Comparison of ENCODE assay signal across 8 cellular contexts in the genomic region with DNA sequence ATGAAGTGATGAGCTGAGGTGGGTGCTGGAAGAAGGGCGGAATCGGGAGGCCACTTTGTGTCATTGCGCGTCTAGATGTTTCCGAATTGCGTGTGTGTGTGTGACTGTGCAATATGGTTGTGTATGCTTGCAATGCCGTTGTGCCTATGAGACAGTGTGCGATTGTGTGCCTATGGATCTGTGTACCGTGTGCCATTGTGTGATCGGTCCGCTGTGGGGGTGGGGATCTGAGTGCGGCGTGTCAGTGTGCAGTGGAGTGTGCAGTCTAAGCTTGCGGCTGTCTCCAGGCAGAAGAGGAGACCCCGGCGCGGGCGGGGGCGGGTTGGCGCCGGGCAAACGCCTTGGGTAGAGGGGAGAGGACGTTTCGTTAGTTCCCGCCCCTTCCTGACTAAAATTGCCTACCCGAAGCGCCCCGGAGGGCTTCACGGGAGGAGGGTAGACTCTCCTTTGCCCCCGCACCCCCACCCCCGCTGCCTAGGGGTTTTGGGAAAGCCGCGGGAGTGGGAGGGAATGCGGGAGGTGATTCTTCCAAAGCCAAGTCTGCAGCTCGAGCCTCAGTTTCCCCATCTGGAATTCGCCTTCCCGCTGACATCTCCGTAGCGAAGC. TPM values are rescaled to one million over a fixed set of nuclear protein-coding genes. Genes with fewer than 3 reads are reported as not detected.
A peak's percentile ranks its signal among the peaks of the same experiment; 100 is the strongest.
DNase-seq lines count a peak whose midpoint lies in the region; ATAC-seq and TF ChIP-seq lines count a peak whose summit lies in the region.

No MANE protein-coding gene starts in this region.

- H3K4me1 ChIP-seq in BLaER1 (peaks cover 96% of the 10 kb centered on the region), HAP-1 (peaks cover 3% of the 10 kb centered on the region; the same call in 1 of the 2 replicates)

- peak overlapping the region; percentile 79 for H3K9ac ChIP-seq in BLaER1

- in situ Hi-C loops in HAP-1 (cut with MboI; ENCODE audit: low sequenced_read_pairs): no loop called here

- peak overlapping the region; percentile 98 for H3K4me2 ChIP-seq in BLaER1

- DNase-seq in NCI-H187 (lab: John Stamatoyannopoulos, UW): peak; percentile 20 to 21
- no peak for DNase-seq in fibroblast of the aortic adventitia (ENCODE audit: low read depth)
- peak; percentile 60 for DNase-seq in neural crest cell (ENCODE audit: low read depth, low spot score)
- DNase-seq in HAP-1 (ENCODE audit: low spot score in 2 of 2): no peak

- no peaks in the 10 kb centered on the region for H3K27me3 Mint-ChIP-seq in activated T-helper 17 cell treated with anti-CD3 and anti-CD28 coated beads, Interleukin-2, amount 50 U/mL, for 72 hours
- H3K27me3 Mint-ChIP-seq in neural crest cell (ENCODE audit: low read depth): no peaks in the 10 kb centered on the region

- peaks cover 34% of the 10 kb centered on the region for H3K4me1 Mint-ChIP-seq in activated T-helper 17 cell treated with anti-CD3 and anti-CD28 coated beads, Interleukin-2, amount 50 U/mL, for 72 hours
- peaks cover 88% of the 10 kb centered on the region for H3K4me1 Mint-ChIP-seq in neural crest cell

- peaks cover 8% of the 10 kb centered on the region for H3K36me3 Mint-ChIP-seq in activated T-helper 17 cell treated with anti-CD3 and anti-CD28 coated beads, Interleukin-2, amount 50 U/mL, for 72 hours (ENCODE audit: low read depth)
- H3K36me3 Mint-ChIP-seq in neural crest cell (ENCODE audit: low read depth): peaks cover 31% of the 10 kb centered on the region

- H3K4me3 Mint-ChIP-seq in activated T-helper 17 cell treated with anti-CD3 and anti-CD28 coated beads, Interleukin-2, amount 50 U/mL, for 72 hours: peak overlapping the region; percentile 87
- H3K4me3 Mint-ChIP-seq in neural crest cell: peak overlapping the region; percentile 87

- H3K27ac ChIP-seq in BLaER1: peak overlapping the region; percentile 99

- H3K27me3 ChIP-seq in BLaER1 (no peaks in the 10 kb centered on the region), HAP-1 (ENCODE audit: low read depth) (no peaks in the 10 kb centered on the region)

- peak overlapping the region; percentile 94 for H3K27ac Mint-ChIP-seq in activated T-helper 17 cell treated with anti-CD3 and anti-CD28 coated beads, Interleukin-2, amount 50 U/mL, for 72 hours
- H3K27ac Mint-ChIP-seq in neural crest cell (ENCODE audit: unreplicated experiment): peak overlapping the region; percentile 91

- H3K9me3 ChIP-seq in BLaER1: no peaks in the 10 kb centered on the region
- no peaks in the 10 kb centered on the region for H3K9me3 ChIP-seq in HAP-1

- H3K4me3 ChIP-seq in BLaER1: peak overlapping the region; percentile 68
- H3K4me3 ChIP-seq in fibroblast of the aortic adventitia (ENCODE audit: low read depth, low read length): peak overlapping the region; percentile 54
- H3K4me3 ChIP-seq in HAP-1: no peak overlapping the region

- no peak for TF ChIP-seq CTCF in fibroblast of the aortic adventitia (IDR thresholded peaks at IDR 0.05; ENCODE audit: insufficient read depth, low read length)
- TF ChIP-seq CTCF in neural crest cell (conservative IDR thresholded peaks at IDR 0.05): no peak

- H4K20me1 ChIP-seq in BLaER1: no peaks in the 10 kb centered on the region

- ATAC-seq in activated T-helper 17 cell treated with anti-CD3 and anti-CD28 coated beads, Interleukin-2, amount 50 U/mL, for 72 hours (replicated peaks): peak; percentile 52
- ATAC-seq in GM21390 (IDR thresholded peaks at IDR 0.05; ENCODE audit: unreplicated experiment): no peak
- no peak for ATAC-seq in GM21515 (IDR thresholded peaks at IDR 0.05; ENCODE audit: unreplicated experiment)

- H3K9me3 Mint-ChIP-seq in activated T-helper 17 cell treated with anti-CD3 and anti-CD28 coated beads, Interleukin-2, amount 50 U/mL, for 72 hours: no peaks in the 10 kb centered on the region
- no peaks in the 10 kb centered on the region for H3K9me3 Mint-ChIP-seq in neural crest cell

- H3K36me3 ChIP-seq in BLaER1 (peaks cover 40% of the 10 kb centered on the region), HAP-1 (replicated peaks) (peaks cover 28% of the 10 kb centered on the region)

RNA-seq across cellular contexts. Expression of gene PCDHGC5, which starts 24.2 kb away (rescaled TPM):
- not detected for total RNA-seq in activated T-helper 17 cell treated with anti-CD3 and anti-CD28 coated beads, Interleukin-2, amount 50 U/mL, for 72 hours
- total RNA-seq in fibroblast of the aortic adventitia (ENCODE audit: low replicate concordance) (7.0 and 10.5 TPM in 2 replicates), neural crest cell (2.2 and 3.0 TPM in 2 replicates)

RNA-seq across cellular contexts. Expression of gene PCDHGC4, which starts 28.3 kb away (rescaled TPM):
- not detected for total RNA-seq in activated T-helper 17 cell treated with anti-CD3 and anti-CD28 coated beads, Interleukin-2, amount 50 U/mL, for 72 hours
- total RNA-seq in fibroblast of the aortic adventitia (ENCODE audit: low replicate concordance): 2.5 and 5.2 TPM in 2 replicates
- total RNA-seq in neural crest cell: 14.8 and 15.9 TPM in 2 replicates

RNA-seq across cellular contexts. Expression of gene PCDHGC3, which starts 37.4 kb away (rescaled TPM):
- under 1 TPM in 1 of 2 donors, not detected in 1; 0.56 TPM for total RNA-seq in activated T-helper 17 cell treated with anti-CD3 and anti-CD28 coated beads, Interleukin-2, amount 50 U/mL, for 72 hours
- total RNA-seq in fibroblast of the aortic adventitia (ENCODE audit: low replicate concordance) (53.7 and 97.7 TPM in 2 replicates), neural crest cell (98.2 and 107 TPM in 2 replicates)

Comparison
In these comparisons a context has a peak if more than half of its experiments do, and no peak if none do; other contexts are left out.
1. DNase-seq: peak in NCI-H187 (2 of 2) and neural crest cell (single experiment); none in fibroblast of the aortic adventitia (single experiment) and HAP-1 (0 of 2).
2. RNA of gene PCDHGC3, which starts 37.4 kb away (total RNA-seq): 98.2 to 107 TPM in neural crest cell and 53.7 to 97.7 TPM in fibroblast of the aortic adventitia; 0.56 TPM in activated T-helper 17 cell treated with anti-CD3 and anti-CD28 coated beads, Interleukin-2, amount 50 U/mL, for 72 hours; every median in the first group is over 10 times any median in the second.